Comparison of ENCODE assay signal across 7 cellular contexts in genomic region chr7:142434133-142434532, GRCh38.
DNase-seq lines count a peak whose midpoint lies in the region; ATAC-seq and TF ChIP-seq lines count a peak whose summit lies in the region.
"Not testable (repeated sequence)": the region's sequence is repeated elsewhere in the genome, so short reads cannot be mapped to it uniquely, and the experiment has no call there.

No MANE protein-coding gene starts in this region.

- not testable (repeated sequence) for TF ChIP-seq CTCF in MM.1S (IDR thresholded peaks at IDR 0.05; ENCODE audit: low read length); parathyroid adenoma (IDR thresholded peaks at IDR 0.05)

- not testable (repeated sequence) for H4K20me1 ChIP-seq in MM.1S (ENCODE audit: insufficient read depth, low read length)

- not testable (repeated sequence) for H3F3A ChIP-seq in MM.1S (ENCODE audit: insufficient read depth, low read length)

- peak overlapping the region; percentile 79 for H3K4me3 Mint-ChIP-seq in T-helper 17 cell
- H3K4me3 Mint-ChIP-seq in activated T-cell treated with anti-CD3 and anti-CD28 coated beads, Interleukin-2, amount 50 U/mL, for 24 hours: peak overlapping the region; percentile 57
- peak overlapping the region; percentile 68 for H3K4me3 Mint-ChIP-seq in activated naive CD8-positive, alpha-beta T cell treated with anti-CD3 and anti-CD28 coated beads, Interleukin-2, amount 50 U/mL, for 24 hours

- H3K27ac ChIP-seq in MM.1S (ENCODE audit: low read length); parathyroid adenoma: not testable (repeated sequence)

- H3K9ac ChIP-seq in MM.1S (ENCODE audit: low read length); parathyroid adenoma: not testable (repeated sequence)

- not testable (repeated sequence) for H2AFZ ChIP-seq in MM.1S (ENCODE audit: low read length)
- H2AFZ ChIP-seq in parathyroid adenoma: peak overlapping the region; percentile 13

- H3K9me2 ChIP-seq in MM.1S (replicated peaks; ENCODE audit: insufficient read depth, low read length): not testable (repeated sequence)

- H3K27me3 ChIP-seq in MM.1S (replicated peaks; ENCODE audit: insufficient read depth, low read length); parathyroid adenoma (ENCODE audit: control insufficient read depth, insufficient read depth, low read length): not testable (repeated sequence)

- H3K36me3 Mint-ChIP-seq in T-helper 17 cell (ENCODE audit: low read depth); activated T-cell treated with anti-CD3 and anti-CD28 coated beads, Interleukin-2, amount 50 U/mL, for 24 hours (ENCODE audit: low read depth); activated naive CD8-positive, alpha-beta T cell treated with anti-CD3 and anti-CD28 coated beads, Interleukin-2, amount 50 U/mL, for 24 hours (ENCODE audit: low read depth): not testable (repeated sequence)

- H3K9me3 Mint-ChIP-seq in activated T-cell treated with anti-CD3 and anti-CD28 coated beads, Interleukin-2, amount 50 U/mL, for 24 hours; activated naive CD8-positive, alpha-beta T cell treated with anti-CD3 and anti-CD28 coated beads, Interleukin-2, amount 50 U/mL, for 24 hours: not testable (repeated sequence)

- H3K4me1 ChIP-seq in MM.1S (ENCODE audit: low read length) (peaks cover 18% of the 10 kb centered on the region), parathyroid adenoma (peaks cover 33% of the 10 kb centered on the region)

- H3K4me1 Mint-ChIP-seq in T-helper 17 cell: peaks cover 28% of the 10 kb centered on the region
- H3K4me1 Mint-ChIP-seq in activated T-cell treated with anti-CD3 and anti-CD28 coated beads, Interleukin-2, amount 50 U/mL, for 24 hours (ENCODE audit: low read depth): peaks cover 43% of the 10 kb centered on the region
- H3K4me1 Mint-ChIP-seq in activated naive CD8-positive, alpha-beta T cell treated with anti-CD3 and anti-CD28 coated beads, Interleukin-2, amount 50 U/mL, for 24 hours: peaks cover 35% of the 10 kb centered on the region

- peak; percentile 49 for ATAC-seq in GM18498 (IDR thresholded peaks at IDR 0.05; ENCODE audit: unreplicated experiment)
- ATAC-seq in GM21723 (IDR thresholded peaks at IDR 0.05; ENCODE audit: unreplicated experiment): peak; percentile 56
- ATAC-seq in T-helper 17 cell: peak; percentile 68
- peak; percentile 77 for ATAC-seq in activated naive CD8-positive, alpha-beta T cell treated with anti-CD3 and anti-CD28 coated beads, Interleukin-2, amount 50 U/mL, for 24 hours

- peaks cover 10% of the 10 kb centered on the region for H3K27me3 Mint-ChIP-seq in T-helper 17 cell
- H3K27me3 Mint-ChIP-seq in activated T-cell treated with anti-CD3 and anti-CD28 coated beads, Interleukin-2, amount 50 U/mL, for 24 hours; activated naive CD8-positive, alpha-beta T cell treated with anti-CD3 and anti-CD28 coated beads, Interleukin-2, amount 50 U/mL, for 24 hours: not testable (repeated sequence)

- 0 out of 2 replicates have a peak overlapping the region, but pooled peaks have one; percentile 14 for H3K4me3 ChIP-seq in MM.1S (ENCODE audit: low read length)
- not testable (repeated sequence) for H3K4me3 ChIP-seq in parathyroid adenoma (ENCODE audit: low read depth, low read length)

- peak overlapping the region; percentile 92 for H3K27ac Mint-ChIP-seq in T-helper 17 cell
- H3K27ac Mint-ChIP-seq in activated T-cell treated with anti-CD3 and anti-CD28 coated beads, Interleukin-2, amount 50 U/mL, for 24 hours: peak overlapping the region; percentile 67
- not testable (repeated sequence) for H3K27ac Mint-ChIP-seq in activated naive CD8-positive, alpha-beta T cell treated with anti-CD3 and anti-CD28 coated beads, Interleukin-2, amount 50 U/mL, for 24 hours

- H3K36me3 ChIP-seq in MM.1S (replicated peaks; ENCODE audit: insufficient read depth, low read length); parathyroid adenoma (ENCODE audit: control insufficient read depth, insufficient read depth, low read length): not testable (repeated sequence)

- H3K9me3 ChIP-seq in MM.1S (replicated peaks; ENCODE audit: insufficient read depth, low read length); T-helper 17 cell (ENCODE audit: control insufficient read depth, low read length, poor library complexity, severe bottlenecking); parathyroid adenoma (ENCODE audit: control insufficient read depth, low read length): not testable (repeated sequence)

- H3K4me2 ChIP-seq in MM.1S (ENCODE audit: low read depth, low read length): peak overlapping the region; percentile 44; the same call in 1 of the 2 replicates
- H3K4me2 ChIP-seq in parathyroid adenoma (ENCODE audit: low read length): not testable (repeated sequence)

- not testable (repeated sequence) for DNase-seq in MM.1S; T-helper 17 cell; activated T-cell treated with anti-CD3 and anti-CD28 coated beads, Interleukin-2, amount 50 U/mL, for 24 hours; activated naive CD8-positive, alpha-beta T cell treated with anti-CD3 and anti-CD28 coated beads, Interleukin-2, amount 50 U/mL, for 24 hours

- not testable (repeated sequence) for H3K79me2 ChIP-seq in MM.1S (ENCODE audit: low read length); parathyroid adenoma
